Comparison of ENCODE assay signal across 9 cellular contexts in genomic region chr9:133701981-133702797, GRCh38.
DNase-seq lines count a peak whose midpoint lies in the region; ATAC-seq and FAIRE-seq lines count a peak whose summit lies in the region.
"Had no signal": no experiment of that assay in that cellular context is flagged by ENCODE, and none has a peak within 500 bp of the region (broad histone marks: within the 10 kb centered on the region; RNA-seq: fewer than 3 reads in every experiment).

No MANE protein-coding gene starts in this region.

- peak overlapping the region; percentile 38 for H3K27ac ChIP-seq in layer of hippocampus (ENCODE audit: low read depth, low read length)

- ATAC-seq in HG02852 (IDR thresholded peaks at IDR 0.05; ENCODE audit: unreplicated experiment), result no peak
- no peak for ATAC-seq in GM21825 (IDR thresholded peaks at IDR 0.05; ENCODE audit: unreplicated experiment)

- H3K27ac Mint-ChIP-seq in activated naive CD4-positive, alpha-beta T cell treated with anti-CD3 and anti-CD28 coated beads, Interleukin-2, amount 10 ng/mL, durations not matched to agents 7 days and 5 days, result peak overlapping the region; percentile 92

- H3K27me3 ChIP-seq in layer of hippocampus (ENCODE audit: control insufficient read depth, insufficient read depth, low read length), result no peaks in the 10 kb centered on the region

- H3K4me1 Mint-ChIP-seq in activated naive CD4-positive, alpha-beta T cell treated with anti-CD3 and anti-CD28 coated beads, Interleukin-2, amount 10 ng/mL, durations not matched to agents 7 days and 5 days, result peaks cover 47% of the 10 kb centered on the region

- peaks cover 2% of the 10 kb centered on the region for H3K36me3 Mint-ChIP-seq in activated naive CD4-positive, alpha-beta T cell treated with anti-CD3 and anti-CD28 coated beads, Interleukin-2, amount 10 ng/mL, durations not matched to agents 7 days and 5 days

- H3K9me3 Mint-ChIP-seq in activated naive CD4-positive, alpha-beta T cell treated with anti-CD3 and anti-CD28 coated beads, Interleukin-2, amount 10 ng/mL, durations not matched to agents 7 days and 5 days, result no peaks in the 10 kb centered on the region

- no peak for FAIRE-seq in RCC 7860 (lab: Jason Lieb, UNC)
- FAIRE-seq: islet of Langerhans had no signal

- peaks cover 12% of the 10 kb centered on the region for H3K27me3 Mint-ChIP-seq in activated naive CD4-positive, alpha-beta T cell treated with anti-CD3 and anti-CD28 coated beads, Interleukin-2, amount 10 ng/mL, durations not matched to agents 7 days and 5 days

- CTCF ChIA-PET in activated naive CD4-positive, alpha-beta T cell treated with anti-CD3 and anti-CD28 coated beads, Interleukin-2, amount 10 ng/mL, durations not matched to agents 7 days and 5 days (lab: Charles Lee), result interaction anchor here (1.1 to 2.3 kb wide), 4 partner anchors 12 to 24 kb away, joined by 3 to 9 read pairs (median 3); no protein-coding TSS in a partner anchor

- peak overlapping the region; percentile 77 for H3K4me3 Mint-ChIP-seq in activated naive CD4-positive, alpha-beta T cell treated with anti-CD3 and anti-CD28 coated beads, Interleukin-2, amount 10 ng/mL, durations not matched to agents 7 days and 5 days

- DNase-seq in SKM-1 (lab: John Stamatoyannopoulos, UW; ENCODE audit: unreplicated experiment) (peak; percentile 25), RCC 7860 (ENCODE audit: low spot score) (no peak), NCI-H2029 treated with DMSO at 0.1 percent for 48 hours (lab: John Stamatoyannopoulos, UW) (no peak)
- DNase-seq in activated naive CD4-positive, alpha-beta T cell treated with anti-CD3 and anti-CD28 coated beads, Interleukin-2, amount 10 ng/mL, durations not matched to agents 7 days and 5 days, result peak; percentile 83
- DNase-seq in stimulated activated CD4-positive, alpha-beta T cell treated with anti-CD3 and anti-CD28 coated beads, TNF-alpha, amount 100 ng/mL, for 4 hours (ENCODE audit: low read depth in 3 of 3), result peak; percentile 48 to 57 (median 48)

Comparison
In these comparisons a context has a peak if more than half of its experiments do, and no peak if none do; other contexts are left out.
1. DNase-seq: peak in SKM-1 (single experiment), activated naive CD4-positive, alpha-beta T cell treated with anti-CD3 and anti-CD28 coated beads, Interleukin-2, amount 10 ng/mL, durations not matched to agents 7 days and 5 days (single experiment) and stimulated activated CD4-positive, alpha-beta T cell treated with anti-CD3 and anti-CD28 coated beads, TNF-alpha, amount 100 ng/mL, for 4 hours (3 of 3); none in RCC 7860 (single experiment) and NCI-H2029 treated with DMSO at 0.1 percent for 48 hours (single experiment).